ENCODE assay signal across 25 cellular contexts in genomic region chr16:58773870-58774269, GRCh38. TPM values are rescaled to one million over a fixed set of nuclear protein-coding genes. Genes with fewer than 3 reads are reported as not detected.
DNase-seq lines count a peak whose midpoint lies in the region; ATAC-seq, FAIRE-seq and TF ChIP-seq lines count a peak whose summit lies in the region.
"Had no signal": no experiment of that assay in that cellular context is flagged by ENCODE, and none has a peak within 500 bp of the region (broad histone marks: within the 10 kb centered on the region; RNA-seq: fewer than 3 reads in every experiment).

No MANE protein-coding gene starts in this region.

- TF ChIP-seq EP300 in HepG2 (IDR thresholded peaks at IDR 0.05; ENCODE audit: low read depth in 2 of 2, low read length in 2 of 2) (peak in 1 of 2 experiments; percentile 48; a peak in 2 of 4 replicates), HepG2 (CRISPR knock-in tag; IDR thresholded peaks at IDR 0.05; ENCODE audit: borderline replicate concordance) (no peak)

- no peaks in the 10 kb centered on the region for H3K4me1 Mint-ChIP-seq in activated CD4-positive, alpha-beta memory T cell treated with anti-CD3 and anti-CD28 coated beads for 36 hours (ENCODE audit: low read depth)
- H3K4me1 Mint-ChIP-seq: B cell; CD14-positive monocyte; CD4-positive, alpha-beta memory T cell; CD4-positive, CD25-positive, alpha-beta regulatory T cell; CD8-positive, alpha-beta memory T cell had no signal

- no peaks in the 10 kb centered on the region for H3K9me3 Mint-ChIP-seq in activated CD4-positive, alpha-beta memory T cell treated with anti-CD3 and anti-CD28 coated beads for 36 hours
- H3K9me3 Mint-ChIP-seq: CD4-positive, alpha-beta memory T cell; CD8-positive, alpha-beta memory T cell had no signal

- H3K4me3 ChIP-seq in HepG2 (replicated peaks in 1 of 3; ENCODE audit: insufficient read depth in 1 of 3, low read depth in 2 of 3, low read length in 3 of 3) (no peak overlapping the region), right lobe of liver (no peak overlapping the region), upper lobe of right lung (no peak overlapping the region)
- H3K4me3 ChIP-seq: BLaER1 treated with 17β-estradiol and CSF1 and Interleukin-3, amounts not matched to agents 10 nM and 100 nM had no signal

- ATAC-seq in HepG2 (peak; percentile 63), right lobe of liver (peak; percentile 44 to 78 (median 70)), upper lobe of right lung (no peak)

- no peak overlapping the region for H3K4me3 Mint-ChIP-seq in activated CD4-positive, alpha-beta memory T cell treated with anti-CD3 and anti-CD28 coated beads for 36 hours
- H3K4me3 Mint-ChIP-seq: B cell; CD14-positive monocyte; CD4-positive, alpha-beta memory T cell; CD4-positive, CD25-positive, alpha-beta regulatory T cell; CD8-positive, alpha-beta memory T cell had no signal

- TF ChIP-seq POLR2A in HepG2 (IDR thresholded peaks at IDR 0.05; ENCODE audit: insufficient read depth in 1 of 2, low read depth in 2 of 2, low read length in 2 of 2) (no peak), right lobe of liver (IDR thresholded peaks at IDR 0.05) (no peak)

- H3K4me2 ChIP-seq in HepG2 (ENCODE audit: low read depth, low read length), result peak overlapping the region; percentile 41
- H3K4me2 ChIP-seq: BLaER1 treated with 17β-estradiol and CSF1 and Interleukin-3, amounts not matched to agents 10 nM and 100 nM had no signal

- H3K4me1 ChIP-seq in HepG2 (ENCODE audit: insufficient read depth, low read length) (peaks cover 17% of the 10 kb centered on the region), right lobe of liver (peaks cover 0 to 11% (median 1%) of the 10 kb centered on the region in 4 donors), upper lobe of right lung (no peaks in the 10 kb centered on the region)

- H3K9me3 ChIP-seq in HepG2 (ENCODE audit: low read length), result no peaks in the 10 kb centered on the region
- H3K9me3 ChIP-seq in right lobe of liver, result no peaks in the 10 kb centered on the region
- H3K9me3 ChIP-seq in upper lobe of right lung, result no peaks in the 10 kb centered on the region
- H3K9me3 ChIP-seq: BLaER1 treated with 17β-estradiol and CSF1 and Interleukin-3, amounts not matched to agents 10 nM and 100 nM had no signal

- peaks cover 3% of the 10 kb centered on the region for H3K27me3 Mint-ChIP-seq in activated CD4-positive, alpha-beta memory T cell treated with anti-CD3 and anti-CD28 coated beads for 36 hours

- TF ChIP-seq CTCF in C4-2B (conservative IDR thresholded peaks at IDR 0.05), result no peak
- TF ChIP-seq CTCF in HepG2 (CRISPR knock-in tag; IDR thresholded peaks at IDR 0.05), result no peak
- no peak for TF ChIP-seq CTCF in right lobe of liver (IDR thresholded peaks at IDR 0.05)
- TF ChIP-seq CTCF in upper lobe of right lung (IDR thresholded peaks at IDR 0.05), result no peak

- 0 out of 2 replicates have a peak overlapping the region, but pooled peaks have one; percentile 9 for H3K27ac ChIP-seq in C4-2B
- no peak overlapping the region for H3K27ac ChIP-seq in HepG2 (ENCODE audit: extremely low read length, insufficient read depth, low read length)
- no peak overlapping the region for H3K27ac ChIP-seq in right lobe of liver
- H3K27ac ChIP-seq in upper lobe of right lung, result no peak overlapping the region
- H3K27ac ChIP-seq: BLaER1 treated with 17β-estradiol and CSF1 and Interleukin-3, amounts not matched to agents 10 nM and 100 nM had no signal

- no peak overlapping the region for H2AFZ ChIP-seq in HepG2 (ENCODE audit: low read length)

- intact Hi-C loops in HepG2 (cut with micrococcal nuclease; ENCODE audit: unreplicated experiment) (no loop called here), right lobe of liver (cut with DNase I) (no loop called here), upper lobe of right lung (cut with DNase I) (no loop called here)
- intact Hi-C loops in activated CD4-positive, alpha-beta memory T cell treated with anti-CD3 and anti-CD28 coated beads for 36 hours (cut with micrococcal nuclease), result no loop called here

- no peak overlapping the region for H3K9ac ChIP-seq in HepG2 (ENCODE audit: insufficient read depth, low read depth, low read length)
- H3K9ac ChIP-seq: BLaER1 treated with 17β-estradiol and CSF1 and Interleukin-3, amounts not matched to agents 10 nM and 100 nM had no signal

- CTCF ChIA-PET in HepG2 (lab: Yijun Ruan, JAX; ENCODE audit: low intra/inter-chr PET ratio, low total read pairs), result no interaction called here
- CTCF ChIA-PET in activated CD4-positive, alpha-beta memory T cell treated with anti-CD3 and anti-CD28 coated beads for 36 hours (lab: Charles Lee), result interaction anchor here (0.6 kb wide), 1 partner anchor 114 kb away, joined by 4 read pairs; no protein-coding TSS in a partner anchor

- peak; percentile 31 for DNase-seq in HepG2 (ENCODE audit: low spot score)
- no peak for DNase-seq in right lobe of liver
- no peak for DNase-seq in activated CD4-positive, alpha-beta memory T cell treated with anti-CD3 and anti-CD28 coated beads for 36 hours
- no peak for DNase-seq in upper lobe of right lung
- no peak for DNase-seq in RKO (ENCODE audit: low spot score)
- DNase-seq: 8988T; AML-193; CD4-positive, alpha-beta memory T cell; CD4-positive, CD25-positive, alpha-beta regulatory T cell; CD8-positive, alpha-beta memory T cell; COR-L47; DMS 273 treated with DMSO at 0.1 percent for 48 hours; DMS153; DMS53; DMS79; DND-41; EL; GDM1 had no signal

- no peak for TF ChIP-seq RAD21 in HepG2 (CRISPR knock-in tag; IDR thresholded peaks at IDR 0.05)

- H3K79me2 ChIP-seq in HepG2 (ENCODE audit: insufficient read depth, low read length), result no peaks in the 10 kb centered on the region

- H4K20me1 ChIP-seq in HepG2 (ENCODE audit: insufficient read depth, low read length), result no peaks in the 10 kb centered on the region
- H4K20me1 ChIP-seq: BLaER1 treated with 17β-estradiol and CSF1 and Interleukin-3, amounts not matched to agents 10 nM and 100 nM had no signal

- no peaks in the 10 kb centered on the region for H3K36me3 ChIP-seq in HepG2 (replicated peaks in 1 of 2; ENCODE audit: control insufficient read depth in 1 of 2, insufficient read depth in 2 of 2, low read length in 2 of 2)
- H3K36me3 ChIP-seq in right lobe of liver, result no peaks in the 10 kb centered on the region
- H3K36me3 ChIP-seq in upper lobe of right lung, result no peaks in the 10 kb centered on the region
- H3K36me3 ChIP-seq: BLaER1 treated with 17β-estradiol and CSF1 and Interleukin-3, amounts not matched to agents 10 nM and 100 nM had no signal

- FAIRE-seq in HepG2 (lab: Jason Lieb, UNC), result peak; percentile 4
- FAIRE-seq: A204.1, GM12891, GM19239 had no signal

- H3K36me3 Mint-ChIP-seq in activated CD4-positive, alpha-beta memory T cell treated with anti-CD3 and anti-CD28 coated beads for 36 hours, result no peaks in the 10 kb centered on the region
- H3K36me3 Mint-ChIP-seq: CD14-positive monocyte; CD4-positive, alpha-beta memory T cell; CD4-positive, CD25-positive, alpha-beta regulatory T cell had no signal

- BruUV-seq in HepG2 (replicated peaks; lab: Mats Ljungman, UMichigan), result no TSS peak

- no peak overlapping the region for H3K27ac Mint-ChIP-seq in activated CD4-positive, alpha-beta memory T cell treated with anti-CD3 and anti-CD28 coated beads for 36 hours
- H3K27ac Mint-ChIP-seq: B cell; CD14-positive monocyte; CD4-positive, CD25-positive, alpha-beta regulatory T cell; CD8-positive, alpha-beta memory T cell had no signal

- peaks cover 0 to 4% of the 10 kb centered on the region in 2 experiments; a peak in 2 of 5 replicates for H3K27me3 ChIP-seq in HepG2 (ENCODE audit: control insufficient read depth in 1 of 2, insufficient read depth in 2 of 2, low read length in 2 of 2)
- H3K27me3 ChIP-seq in right lobe of liver, result no peaks in the 10 kb centered on the region
- no peaks in the 10 kb centered on the region for H3K27me3 ChIP-seq in upper lobe of right lung
- H3K27me3 ChIP-seq: BLaER1 treated with 17β-estradiol and CSF1 and Interleukin-3, amounts not matched to agents 10 nM and 100 nM had no signal

- in situ Hi-C loops in HepG2 (cut with HindIII; ENCODE audit: extremely low pct_ligation_motif_present, low pct_unique_long_range_greater_than_20kb), result no loop called here

- POLR2A ChIA-PET in HepG2 (lab: Yijun Ruan, JAX), result interaction anchor here (1.5 kb wide), 1 partner anchor 89 kb away, joined by 3 read pairs; the partner anchor contains the start of gene SLC38A7
- POLR2A ChIA-PET in activated CD4-positive, alpha-beta memory T cell treated with anti-CD3 and anti-CD28 coated beads for 36 hours (lab: Charles Lee), result no interaction called here

TF ChIP-seq in HepG2, 621 proteins besides CTCF, POLR2A, EP300 and RAD21 (continues in another document):
- TF ChIP-seq HDAC1 (CRISPR knock-in tag; IDR thresholded peaks at IDR 0.05) (peak; percentile 41; the same call in 1 of the 2 replicates), SP1 (IDR thresholded peaks at IDR 0.05) (no peak), SP1 (CRISPR knock-in tag; IDR thresholded peaks at IDR 0.05) (no peak), HDAC2 (CRISPR knock-in tag; IDR thresholded peaks at IDR 0.05) (peak; percentile 54; the same call in 1 of the 2 replicates)

RNA-seq across cellular contexts. Expression of gene GOT2, which starts 39.8 kb away (rescaled TPM):
- total RNA-seq in HepG2 (2016; rRNA removed; fragmentation: Illumina TruSeq; extraction: Trizol) (121 and 160 TPM in 2 replicates), right lobe of liver (100 to 1,000 TPM; 117 to 196 (median 169) TPM), upper lobe of right lung (51.6 TPM)
- 26.4 and 30.5 TPM in 2 replicates for total RNA-seq in HepG2 (2016; cell fraction: cytosol; rRNA removed; fragmentation: Illumina TruSeq; extraction: Trizol; ENCODE audit: low read depth)
- 124 and 142 TPM in 2 replicates for total RNA-seq in HepG2 (2016; cell fraction: insoluble cytoplasmic fraction; rRNA removed; fragmentation: Illumina TruSeq; extraction: Trizol)
- total RNA-seq in HepG2 (2016; cell fraction: membrane; rRNA removed; fragmentation: Illumina TruSeq; extraction: Trizol), result 67.7 and 68.3 TPM in 2 replicates
- total RNA-seq in HepG2 (2016; cell fraction: nucleus; rRNA removed; fragmentation: Illumina TruSeq; extraction: Trizol), result 69.5 and 80.4 TPM in 2 replicates
- 28.9 and 32.6 TPM in 2 replicates for polyA plus RNA-seq in HepG2 (2011; rRNA removed)
- 31.0 and 41.3 TPM in 2 replicates for polyA plus RNA-seq in HepG2 (2011; cell fraction: cytosol; rRNA removed)
- 33.5 and 44.0 TPM in 2 replicates for polyA plus RNA-seq in HepG2 (2011; cell fraction: nucleus; rRNA removed)
- 91.3 and 110 TPM in 2 replicates for polyA plus RNA-seq in HepG2 (2012)
- polyA plus RNA-seq in HepG2 (2016; cell fraction: cytosol; fragmentation: Illumina TruSeq; extraction: Trizol; ENCODE audit: low read depth), result 27.9 and 30.5 TPM in 2 replicates
- 167 and 192 TPM in 2 replicates for polyA plus RNA-seq in HepG2 (2016; cell fraction: insoluble cytoplasmic fraction; fragmentation: Illumina TruSeq; extraction: Trizol; ENCODE audit: low read depth)
- 54.8 and 61.1 TPM in 2 replicates for polyA plus RNA-seq in HepG2 (2016; cell fraction: membrane; fragmentation: Illumina TruSeq; extraction: Trizol; ENCODE audit: low read depth)
- polyA plus RNA-seq in HepG2 (2016; cell fraction: nucleus; fragmentation: Illumina TruSeq; extraction: Trizol; ENCODE audit: insufficient read depth, low read depth), result 103 and 108 TPM in 2 replicates
- polyA minus RNA-seq in HepG2 (2011; rRNA and poly(A)+ RNA removed; ENCODE audit: low replicate concordance), result 39.6 and 63.7 TPM in 2 replicates
- polyA minus RNA-seq in HepG2 (2011; cell fraction: cytosol; rRNA and poly(A)+ RNA removed), result 84.3 and 87.1 TPM in 2 replicates
- 30.4 and 44.4 TPM in 2 replicates for polyA minus RNA-seq in HepG2 (2011; cell fraction: nucleus; rRNA and poly(A)+ RNA removed)
- 100 to 1,000 TPM; 125 to 127 TPM for total RNA-seq in activated CD4-positive, alpha-beta memory T cell treated with anti-CD3 and anti-CD28 coated beads for 36 hours
